In the genomic region with DNA sequence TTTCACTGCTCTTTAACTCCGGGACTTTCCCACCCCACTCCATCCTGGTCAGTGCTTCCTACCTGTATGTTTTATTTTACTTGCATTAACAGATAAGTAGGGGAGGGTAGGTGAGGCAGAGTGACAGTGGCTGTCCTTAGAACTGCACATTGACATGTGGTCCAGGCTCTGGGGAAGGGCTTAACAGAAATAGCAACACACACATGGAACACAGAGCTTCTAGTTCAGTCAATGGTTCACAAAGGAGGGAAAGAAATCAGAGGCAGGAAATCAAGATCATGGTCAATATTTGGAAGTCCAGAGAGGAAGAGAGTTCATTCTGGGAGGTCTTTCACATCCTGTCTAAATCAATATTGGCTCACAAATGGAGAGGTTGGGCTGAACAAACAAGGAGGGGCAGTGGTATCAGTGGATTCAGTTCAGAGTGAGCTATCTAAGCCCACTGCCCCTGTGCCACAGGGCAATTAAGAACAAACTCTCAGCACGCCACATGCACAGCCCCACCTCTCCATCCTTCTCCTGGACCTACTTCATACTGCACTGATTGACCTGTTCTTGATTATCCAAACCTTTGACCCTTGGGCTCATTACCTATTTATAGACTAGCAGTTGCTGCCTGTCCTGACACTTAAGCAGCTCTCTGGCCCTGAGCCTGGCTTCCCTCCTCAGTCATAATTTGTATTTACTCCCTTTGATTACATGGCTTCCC, we compare ENCODE assay signal across 25 cellular contexts. TPM values are rescaled to one million over a fixed set of nuclear protein-coding genes. Genes with fewer than 3 reads are reported as not detected.
DNase-seq lines count a peak whose midpoint lies in the region; ATAC-seq and TF ChIP-seq lines count a peak whose summit lies in the region.
"Had no signal": no experiment of that assay in that cellular context is flagged by ENCODE, and none has a peak within 500 bp of the region (broad histone marks: within the 10 kb centered on the region; RNA-seq: fewer than 3 reads in every experiment).

No MANE protein-coding gene starts in this region.

- in situ Hi-C loops in gastrocnemius medialis (cut with MboI; ENCODE audit: low sequenced_read_pairs in 4 of 4): loop anchor here in 1 of 4 donors (25.0 kb wide), 1 partner anchor 784 kb away; the partner anchor contains the start of gene RFK

- H3K4me1 ChIP-seq in gastrocnemius medialis (peaks cover 30 to 34% of the 10 kb centered on the region in 2 donors), esophagus muscularis mucosa (peaks cover 0 to 3% (median 0%) of the 10 kb centered on the region in 4 donors), SK-N-SH (ENCODE audit: control insufficient read depth in 1 of 2, insufficient read depth in 2 of 2, low read depth in 1 of 2, low read length in 1 of 2) (peaks cover 0 to 4% of the 10 kb centered on the region in 2 experiments; a peak in 1 of 4 replicates)
- H3K4me1 ChIP-seq: pancreas, SJSA1 had no signal

- H3K4me3 ChIP-seq in gastrocnemius medialis (no peak overlapping the region), esophagus muscularis mucosa (no peak overlapping the region), SK-N-SH (ENCODE audit: low read depth in 2 of 2, low read length in 1 of 2) (no peak overlapping the region)
- H3K4me3 ChIP-seq: GM12878, lung, pancreas, PC-9, SJSA1 had no signal

- TF ChIP-seq RAD21 in SK-N-SH (IDR thresholded peaks at IDR 0.05; ENCODE audit: low read length): no peak

- no peaks in the 10 kb centered on the region for H3K79me2 ChIP-seq in SK-N-SH (ENCODE audit: insufficient read depth)

- TF ChIP-seq EP300 in esophagus muscularis mucosa (IDR thresholded peaks at IDR 0.05) (no peak), SK-N-SH (IDR thresholded peaks at IDR 0.05; ENCODE audit: borderline replicate concordance in 1 of 2, low read depth in 1 of 2, low read length in 1 of 2) (no peak)

- H3K36me3 ChIP-seq in gastrocnemius medialis (no peaks in the 10 kb centered on the region), esophagus muscularis mucosa (no peaks in the 10 kb centered on the region), SK-N-SH (replicated peaks in 1 of 2; ENCODE audit: control insufficient read depth in 1 of 2, insufficient read depth in 2 of 2, low read length in 1 of 2) (no peaks in the 10 kb centered on the region)
- H3K36me3 ChIP-seq: pancreas, SJSA1 had no signal

- no peaks in the 10 kb centered on the region for H4K20me1 ChIP-seq in SK-N-SH (ENCODE audit: insufficient read depth)

- intact Hi-C loops in left ventricle myocardium superior (cut with micrococcal nuclease): no loop called here
- intact Hi-C loops in gastrocnemius medialis (cut with DNase I; ENCODE audit: low total_unique reads): no loop called here
- intact Hi-C loops in esophagus muscularis mucosa (cut with DNase I): no loop called here

- 87% methylated on average over 2 of the region's 2 CpGs for WGBS in esophagus muscularis mucosa
- 88% methylated on average over 2 of the region's 2 CpGs for WGBS in SK-N-SH (ENCODE audit: low lambda C conversion rate)

- H3K27ac ChIP-seq in gastrocnemius medialis (peak overlapping the region; percentile 70 to 80 (median 76)), esophagus muscularis mucosa (replicated peaks in 1 of 4) (no peak overlapping the region), SK-N-SH (ENCODE audit: low read depth in 2 of 2, low read length in 1 of 2) (no peak overlapping the region)
- H3K27ac ChIP-seq: pancreas, PC-9, SJSA1 had no signal

- peaks cover 3% of the 10 kb centered on the region for H3F3A ChIP-seq in SK-N-SH (replicated peaks; ENCODE audit: insufficient read depth)

- CTCF ChIA-PET in SK-N-SH (lab: Yijun Ruan, JAX): interaction anchor here (1.0 kb wide), 1 partner anchor 45 kb away, joined by 3 read pairs; no protein-coding TSS in a partner anchor

- TF ChIP-seq POLR2A in gastrocnemius medialis (IDR thresholded peaks at IDR 0.05) (no peak), esophagus muscularis mucosa (IDR thresholded peaks at IDR 0.05; ENCODE audit: low read depth) (no peak)

- no peaks in the 10 kb centered on the region for H3K9me3 ChIP-seq in gastrocnemius medialis
- H3K9me3 ChIP-seq in esophagus muscularis mucosa: no peaks in the 10 kb centered on the region
- H3K9me3 ChIP-seq in SK-N-SH: no peaks in the 10 kb centered on the region
- H3K9me3 ChIP-seq: pancreas, SJSA1 had no signal

- no peak overlapping the region for H3K9ac ChIP-seq in SK-N-SH

- no peak overlapping the region for H3K4me2 ChIP-seq in SK-N-SH
- H3K4me2 ChIP-seq: PC-9 had no signal

- no peak for TF ChIP-seq CTCF in gastrocnemius medialis (IDR thresholded peaks at IDR 0.05 in 4 of 5, conservative IDR thresholded peaks at IDR 0.05 in 1 of 5)
- no peak for TF ChIP-seq CTCF in esophagus muscularis mucosa (IDR thresholded peaks at IDR 0.05)
- TF ChIP-seq CTCF in SK-N-SH (IDR thresholded peaks at IDR 0.05): no peak

- POLR2A ChIA-PET in SK-N-SH (lab: Yijun Ruan, JAX): no interaction called here

- peak; percentile 95 for ATAC-seq in left ventricle myocardium superior
- peak; percentile 81 to 93 for ATAC-seq in gastrocnemius medialis
- ATAC-seq in HG02973 (IDR thresholded peaks at IDR 0.05; ENCODE audit: unreplicated experiment): no peak
- ATAC-seq: activated naive CD4-positive, alpha-beta T cell treated with anti-CD3 and anti-CD28 coated beads, Interleukin-2, amount 50 U/mL, for 72 hours; effector memory CD8-positive, alpha-beta T cell had no signal

- H3K9me2 ChIP-seq in SK-N-SH: no peaks in the 10 kb centered on the region

- no peak overlapping the region for H2AFZ ChIP-seq in SK-N-SH (ENCODE audit: low read depth)
- H2AFZ ChIP-seq: PC-9 had no signal

- peak in 2 of 3 experiments; percentile 37 to 60 for DNase-seq in NCI-H1417 (lab: John Stamatoyannopoulos, UW)
- no peak for DNase-seq in NCI-H1417 treated with DMSO at 0.1 percent for 48 hours (lab: John Stamatoyannopoulos, UW)
- peak; percentile 91 for DNase-seq in NCI-H748 treated with DMSO at 0.1 percent for 48 hours (lab: John Stamatoyannopoulos, UW)
- DNase-seq in left ventricle myocardium superior: peak; percentile 57
- DNase-seq in gastrocnemius medialis: peak; percentile 39 to 56
- DNase-seq in esophagus muscularis mucosa (ENCODE audit: extremely low spot score): no peak
- no peak for DNase-seq in SK-N-SH
- DNase-seq: activated B cell treated with CpG ODN at 0.5 μM for 24 hours; activated T-cell treated with anti-CD3 and anti-CD28 coated beads, Interleukin-2, amount 50 U/mL, for 48 hours; effector memory CD8-positive, alpha-beta T cell; GDM1; glutamatergic neuron; HCEC 1CT; IMR-90; MM.1S; naive B cell; NCI-H2081 treated with DMSO at 0.1 percent for 48 hours; pancreas; PC-9; stimulated activated CD4-positive, alpha-beta T cell treated with anti-CD3 and anti-CD28 coated beads, Interleukin-2, amount 100 ng/mL, for 48 hours had no signal

- H3K27me3 ChIP-seq in gastrocnemius medialis: no peaks in the 10 kb centered on the region
- no peaks in the 10 kb centered on the region for H3K27me3 ChIP-seq in esophagus muscularis mucosa
- H3K27me3 ChIP-seq in SK-N-SH (ENCODE audit: insufficient read depth): no peaks in the 10 kb centered on the region
- H3K27me3 ChIP-seq: pancreas had no signal

TF ChIP-seq in SK-N-SH, 30 proteins besides CTCF, POLR2A, EP300 and RAD21 (continues in another document):
- TF ChIP-seq JUND (IDR thresholded peaks at IDR 0.05) (no peak), USF1 (IDR thresholded peaks at IDR 0.05; ENCODE audit: borderline replicate concordance, low read depth) (no peak), GABPA (IDR thresholded peaks at IDR 0.05; ENCODE audit: low read depth) (no peak), RFX5 (IDR thresholded peaks at IDR 0.05; ENCODE audit: low read length) (no peak), PBX3 (IDR thresholded peaks at IDR 0.05) (no peak), TEAD4 (IDR thresholded peaks at IDR 0.05; ENCODE audit: borderline replicate concordance, insufficient read depth) (no peak), NRF1 (IDR thresholded peaks at IDR 0.05; ENCODE audit: low read depth, low read length) (no peak), FOXM1 (IDR thresholded peaks at IDR 0.05; ENCODE audit: low read depth) (no peak), MEF2A (IDR thresholded peaks at IDR 0.05; ENCODE audit: borderline replicate concordance, low read depth) (no peak), TCF12 (IDR thresholded peaks at IDR 0.05) (no peak), MXI1 (IDR thresholded peaks at IDR 0.05; ENCODE audit: low read depth, low read length) (no peak), FOSL2 (IDR thresholded peaks at IDR 0.05; ENCODE audit: borderline replicate concordance, low read depth) (no peak), FOXJ3 (CRISPR knock-in tag; IDR thresholded peaks at IDR 0.05) (no peak), CHD2 (IDR thresholded peaks at IDR 0.05; ENCODE audit: low read length, partially characterized antibody) (no peak)

RNA-seq across cellular contexts. Expression of gene VPS13A, which starts 6.2 kb away (rescaled TPM):
- 39.0 TPM for total RNA-seq in left ventricle myocardium superior
- total RNA-seq in gastrocnemius medialis: 10 to 100 TPM; 16.4 to 51.0 (median 29.4) TPM
- 10 to 100 TPM; 33.4 to 47.8 (median 40.7) TPM for total RNA-seq in esophagus muscularis mucosa
- polyA plus RNA-seq in SK-N-SH (2012; rRNA removed): 6.0 and 9.7 TPM in 2 replicates
- polyA plus RNA-seq in SK-N-SH (2012; cell fraction: cytosol; rRNA removed): 5.0 and 5.6 TPM in 2 replicates
- 17.5 and 47.9 TPM in 2 replicates for polyA plus RNA-seq in SK-N-SH (2012; cell fraction: nucleus; rRNA removed)

Comparison
In these comparisons a context has a peak if more than half of its experiments do, and no peak if none do; other contexts are left out.
1. DNase-seq: peak in NCI-H1417 (2 of 3), NCI-H748 treated with DMSO at 0.1 percent for 48 hours (single experiment), left ventricle myocardium superior (single experiment) and gastrocnemius medialis (2 of 2); none in NCI-H1417 treated with DMSO at 0.1 percent for 48 hours (single experiment), esophagus muscularis mucosa (single experiment) and SK-N-SH (single experiment).
2. H3K27ac ChIP-seq: peak in gastrocnemius medialis (4 of 4); none in esophagus muscularis mucosa (0 of 4) and SK-N-SH (0 of 2).